ENCODE assay signal across 15 cellular contexts in genomic region chr7:46173526-46174191, GRCh38.
A peak's percentile ranks its signal among the peaks of the same experiment; 100 is the strongest.
DNase-seq lines count a peak whose midpoint lies in the region; ATAC-seq and TF ChIP-seq lines count a peak whose summit lies in the region.
"Had no signal": no experiment of that assay in that cellular context is flagged by ENCODE, and none has a peak within 500 bp of the region (broad histone marks: within the 10 kb centered on the region; RNA-seq: fewer than 3 reads in every experiment).

No MANE protein-coding gene starts in this region.

- H3K4me1 Mint-ChIP-seq in CD14-positive monocyte (no peaks in the 10 kb centered on the region), HFFc6 (ENCODE audit: low read depth) (peaks cover 63% of the 10 kb centered on the region)
- H3K4me1 Mint-ChIP-seq: T-helper 17 cell had no signal

- H3K4me3 ChIP-seq in body of pancreas (no peak overlapping the region), right cardiac atrium (ENCODE audit: low read length) (no peak overlapping the region), aorta (ENCODE audit: low read length in 2 of 2) (no peak overlapping the region)
- H3K4me3 ChIP-seq: BLaER1 treated with 17β-estradiol and CSF1 and Interleukin-3, amounts not matched to agents 10 nM and 100 nM; psoas muscle had no signal

- no peaks in the 10 kb centered on the region for H3K36me3 ChIP-seq in body of pancreas (replicated peaks in 1 of 2; ENCODE audit: insufficient read depth in 1 of 2, low read depth in 2 of 2)
- no peaks in the 10 kb centered on the region for H3K36me3 ChIP-seq in aorta (ENCODE audit: control insufficient read depth in 1 of 2, insufficient read depth in 2 of 2, low read length in 1 of 2)
- H3K36me3 ChIP-seq: BLaER1 treated with 17β-estradiol and CSF1 and Interleukin-3, amounts not matched to agents 10 nM and 100 nM had no signal

- H3K27ac Mint-ChIP-seq in CD14-positive monocyte, result peak overlapping the region in 1 of 7 donors; percentile 9
- no peak overlapping the region for H3K27ac Mint-ChIP-seq in HFFc6
- H3K27ac Mint-ChIP-seq: T-helper 17 cell had no signal

- H3K27me3 Mint-ChIP-seq in CD14-positive monocyte (ENCODE audit: low read depth in 3 of 3) (peaks cover 0 to 2% (median 0%) of the 10 kb centered on the region in 3 donors), HFFc6 (ENCODE audit: insufficient read depth) (no peaks in the 10 kb centered on the region; the same call in 1 of the 2 replicates)
- H3K27me3 Mint-ChIP-seq: T-helper 17 cell had no signal

- no peak overlapping the region for H3K4me3 Mint-ChIP-seq in CD14-positive monocyte
- H3K4me3 Mint-ChIP-seq in HFFc6, result no peak overlapping the region
- H3K4me3 Mint-ChIP-seq: T-helper 17 cell had no signal

- H3K36me3 Mint-ChIP-seq in CD14-positive monocyte (no peaks in the 10 kb centered on the region), HFFc6 (ENCODE audit: low read depth) (no peaks in the 10 kb centered on the region)

- peak; percentile 43 to 67 (median 51) for DNase-seq in body of pancreas
- peak; percentile 52 to 88 (median 87) for DNase-seq in right cardiac atrium
- DNase-seq in omental fat pad (ENCODE audit: low spot score), result no peak
- DNase-seq in aorta, result peak in 1 of 2 donors; percentile 53
- no peak for DNase-seq in CD14-positive monocyte (ENCODE audit: low spot score)
- no peak for DNase-seq in HFFc6
- DNase-seq: activated effector memory CD4-positive, alpha-beta T cell treated with Interleukin-2 at 50 U/mL for 16 hours; islet precursor cell; NCI-H2227 treated with DMSO at 0.1 percent for 48 hours; psoas muscle; stimulated activated CD4-positive, alpha-beta T cell treated with anti-CD3 and anti-CD28 coated beads, Interleukin-2, amount 100 ng/mL, for 24 hours; substantia nigra; T-helper 17 cell had no signal

- WGBS in body of pancreas, 2 donors, result 35 to 43% methylated on average over 14 of the region's 14 CpGs
- 38% methylated on average over 14 of the region's 14 CpGs for WGBS in right cardiac atrium
- 34 to 36% methylated on average over 14 of the region's 14 CpGs for WGBS in aorta, 2 donors

- H3K27me3 ChIP-seq in body of pancreas, result no peaks in the 10 kb centered on the region
- H3K27me3 ChIP-seq in right cardiac atrium (ENCODE audit: control insufficient read depth, insufficient read depth), result no peaks in the 10 kb centered on the region
- H3K27me3 ChIP-seq in aorta (ENCODE audit: control insufficient read depth in 1 of 2, insufficient read depth in 2 of 2, low read length in 1 of 2), result no peaks in the 10 kb centered on the region
- H3K27me3 ChIP-seq: BLaER1 treated with 17β-estradiol and CSF1 and Interleukin-3, amounts not matched to agents 10 nM and 100 nM had no signal

- peak overlapping the region in 2 of 4 donors; percentile 2 to 22 for H3K27ac ChIP-seq in body of pancreas
- no peak overlapping the region for H3K27ac ChIP-seq in right cardiac atrium (ENCODE audit: low read length)
- no peak overlapping the region for H3K27ac ChIP-seq in aorta (ENCODE audit: low read depth in 1 of 2, low read length in 2 of 2)
- H3K27ac ChIP-seq: BLaER1 treated with 17β-estradiol and CSF1 and Interleukin-3, amounts not matched to agents 10 nM and 100 nM; psoas muscle had no signal

- no peak for TF ChIP-seq POLR2A in body of pancreas (IDR thresholded peaks at IDR 0.05)

- no peak for TF ChIP-seq CTCF in body of pancreas (IDR thresholded peaks at IDR 0.05)
- no peak for TF ChIP-seq CTCF in omental fat pad (IDR thresholded peaks at IDR 0.05)
- TF ChIP-seq CTCF in CD14-positive monocyte (IDR thresholded peaks at IDR 0.05), result no peak
- no peak for TF ChIP-seq CTCF in HFFc6 (IDR thresholded peaks at IDR 0.05)

- no peaks in the 10 kb centered on the region for H3K9me3 ChIP-seq in body of pancreas
- H3K9me3 ChIP-seq in right cardiac atrium (ENCODE audit: control insufficient read depth, low read length), result no peaks in the 10 kb centered on the region
- no peaks in the 10 kb centered on the region for H3K9me3 ChIP-seq in aorta (ENCODE audit: control insufficient read depth, low read length)
- H3K9me3 ChIP-seq: psoas muscle had no signal

- peak; percentile 78 for ATAC-seq in body of pancreas
- peak; percentile 95 to 96 for ATAC-seq in right cardiac atrium
- ATAC-seq in omental fat pad (ENCODE audit: low FRiP score), result peak; percentile 46
- ATAC-seq in aorta (ENCODE audit: low FRiP score), result peak; percentile 55
- no peak for ATAC-seq in GM21390 (IDR thresholded peaks at IDR 0.05; ENCODE audit: unreplicated experiment)
- ATAC-seq: T-helper 17 cell had no signal

- H3K4me1 ChIP-seq in body of pancreas (peaks cover 28% of the 10 kb centered on the region), right cardiac atrium (ENCODE audit: control insufficient read depth, insufficient read depth, low read length) (no peaks in the 10 kb centered on the region), aorta (ENCODE audit: control insufficient read depth in 1 of 2, insufficient read depth in 2 of 2, low read length in 2 of 2) (no peaks in the 10 kb centered on the region)
- H3K4me1 ChIP-seq: psoas muscle had no signal

- H3K9me3 Mint-ChIP-seq in CD14-positive monocyte (peaks cover 0 to 24% (median 3%) of the 10 kb centered on the region in 7 donors), HFFc6 (no peaks in the 10 kb centered on the region)

- intact Hi-C loops in body of pancreas (cut with DNase I), result no loop called here
- intact Hi-C loops in right cardiac atrium (cut with DNase I), result no loop called here
- intact Hi-C loops in aorta (cut with DNase I), result no loop called here
- intact Hi-C loops in CD14-positive monocyte (cut with micrococcal nuclease), result no loop called here

Comparison
In these comparisons a context has a peak if more than half of its experiments do, and no peak if none do; other contexts are left out.
1. DNase-seq: peak in body of pancreas (4 of 4) and right cardiac atrium (3 of 3); none in omental fat pad (single experiment), CD14-positive monocyte (single experiment) and HFFc6 (single experiment).